In the genomic region with DNA sequence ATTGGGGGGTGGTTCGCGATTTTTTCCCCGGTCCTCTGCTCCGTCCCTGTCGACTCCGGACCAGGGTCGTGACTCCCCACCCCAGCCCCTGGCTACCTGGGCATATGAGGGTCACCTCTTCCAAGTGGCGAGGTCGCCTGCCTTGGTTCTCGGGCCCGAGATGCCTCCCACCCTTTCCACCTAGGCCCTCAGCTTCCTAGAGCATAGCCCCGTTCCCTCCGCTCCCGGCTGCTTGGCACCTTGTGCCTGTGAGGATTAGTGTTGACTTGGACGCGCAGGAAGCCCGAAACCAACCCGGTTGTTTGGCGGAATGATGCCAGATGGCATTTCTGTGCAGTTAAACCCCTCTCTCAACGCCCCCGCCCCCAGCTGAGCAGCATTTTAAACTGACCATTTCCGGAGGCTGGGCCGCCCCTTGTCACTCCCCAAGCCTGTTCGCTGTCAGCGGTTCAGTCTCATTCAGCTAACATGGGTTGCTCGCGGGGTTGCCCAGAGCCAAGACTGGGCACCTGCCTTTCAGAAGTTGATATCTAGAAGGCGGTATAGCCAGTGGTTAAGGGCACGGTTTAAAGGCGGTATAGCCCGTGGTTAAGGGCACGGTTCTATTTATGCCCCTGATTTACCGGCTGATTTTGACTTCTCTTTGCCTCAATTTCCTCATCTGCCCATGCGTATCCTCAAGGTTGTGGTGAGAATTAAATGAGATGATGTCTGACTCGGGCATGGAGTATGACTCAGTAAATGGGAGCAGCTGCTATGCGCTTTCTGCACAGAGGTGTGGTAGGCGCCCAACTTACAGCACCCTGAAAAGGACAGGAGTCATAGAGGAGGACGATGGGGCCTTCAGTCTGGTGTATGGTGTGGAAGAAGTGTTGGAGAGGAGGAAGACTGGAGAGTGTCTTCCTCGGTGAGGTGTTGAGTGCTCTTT, we compare ENCODE assay signal across 7 cellular contexts. TPM values are rescaled to one million over a fixed set of nuclear protein-coding genes. Genes with fewer than 3 reads are reported as not detected.
A peak's percentile ranks its signal among the peaks of the same experiment; 100 is the strongest.
DNase-seq lines count a peak whose midpoint lies in the region; ATAC-seq and TF ChIP-seq lines count a peak whose summit lies in the region.

No MANE protein-coding gene starts in this region.

- no peaks in the 10 kb centered on the region for H3K27me3 ChIP-seq in neuron (ENCODE audit: insufficient read depth, low read length)

- TF ChIP-seq CTCF in activated CD8-positive, alpha-beta T cell treated with anti-CD3 and anti-CD28 coated beads for 36 hours (IDR thresholded peaks at IDR 0.05) = no peak
- no peak for TF ChIP-seq CTCF in foreskin fibroblast (IDR thresholded peaks at IDR 0.05; ENCODE audit: low read depth, low read length)

- H3K36me3 ChIP-seq in KOPT-K1 (ENCODE audit: insufficient read depth, low read length) = peaks cover 39% of the 10 kb centered on the region
- H3K36me3 ChIP-seq in neuron (ENCODE audit: insufficient read depth, low read length) = peaks cover 17% of the 10 kb centered on the region

- peak; percentile 27 for ATAC-seq in GM21529 (IDR thresholded peaks at IDR 0.05; ENCODE audit: unreplicated experiment)
- ATAC-seq in activated CD8-positive, alpha-beta T cell treated with anti-CD3 and anti-CD28 coated beads for 36 hours = peak; percentile 11

- H2AFZ ChIP-seq in neuron (ENCODE audit: low read depth, low read length) = peak overlapping the region; percentile 94

- no peaks in the 10 kb centered on the region for H3K27me3 Mint-ChIP-seq in activated CD8-positive, alpha-beta T cell treated with anti-CD3 and anti-CD28 coated beads for 36 hours

- H3K4me1 ChIP-seq in neuron (ENCODE audit: insufficient read depth, low read length) = peaks cover 17% of the 10 kb centered on the region

- peaks cover 37% of the 10 kb centered on the region for H3K36me3 Mint-ChIP-seq in activated CD8-positive, alpha-beta T cell treated with anti-CD3 and anti-CD28 coated beads for 36 hours (ENCODE audit: low read depth)

- CTCF ChIA-PET in activated CD8-positive, alpha-beta T cell treated with anti-CD3 and anti-CD28 coated beads for 36 hours (lab: Charles Lee) = interaction anchor here (1.0 to 2.2 kb wide), 4 partner anchors 17 to 234 kb away, joined by 3 to 14 read pairs (median 6); no protein-coding TSS in a partner anchor

- no peaks in the 10 kb centered on the region for H3K9me3 ChIP-seq in KOPT-K1 (ENCODE audit: insufficient read depth, low read length, poor library complexity, severe bottlenecking)
- H3K9me3 ChIP-seq in neuron (ENCODE audit: low read length) = no peaks in the 10 kb centered on the region

- H3K9me3 Mint-ChIP-seq in activated CD8-positive, alpha-beta T cell treated with anti-CD3 and anti-CD28 coated beads for 36 hours = no peaks in the 10 kb centered on the region

- peak overlapping the region; percentile 95 for H3K27ac ChIP-seq in KOPT-K1 (ENCODE audit: low read depth, low read length, poor library complexity, severe bottlenecking)

- H3K4me3 Mint-ChIP-seq in activated CD8-positive, alpha-beta T cell treated with anti-CD3 and anti-CD28 coated beads for 36 hours = peak overlapping the region; percentile 88

- POLR2A ChIA-PET in activated CD8-positive, alpha-beta T cell treated with anti-CD3 and anti-CD28 coated beads for 36 hours (lab: Charles Lee) = interaction anchor here (0.9 to 2.1 kb wide), 6 partner anchors 10 to 28 kb away, joined by 3 to 5 read pairs (median 3); no protein-coding TSS in a partner anchor

- peak overlapping the region; percentile 88 to 98 for H3K4me3 ChIP-seq in foreskin fibroblast (ENCODE audit: low read depth in 1 of 2, low read length in 2 of 2)
- peak overlapping the region; percentile 94 for H3K4me3 ChIP-seq in neuron (ENCODE audit: low read length)

- intact Hi-C loops in activated CD8-positive, alpha-beta T cell treated with anti-CD3 and anti-CD28 coated beads for 36 hours (cut with micrococcal nuclease) = no loop called here

- H3K27ac Mint-ChIP-seq in activated CD8-positive, alpha-beta T cell treated with anti-CD3 and anti-CD28 coated beads for 36 hours = peak overlapping the region; percentile 91

- DNase-seq in GM03348 (ENCODE audit: low spot score) (peak; percentile 61), foreskin fibroblast (peak in 1 of 2 donors; percentile 65), NCI-H1930 (lab: John Stamatoyannopoulos, UW) (no peak)
- DNase-seq in activated CD8-positive, alpha-beta T cell treated with anti-CD3 and anti-CD28 coated beads for 36 hours = peak; percentile 70

- H3K4me1 Mint-ChIP-seq in activated CD8-positive, alpha-beta T cell treated with anti-CD3 and anti-CD28 coated beads for 36 hours (ENCODE audit: low read depth) = peaks cover 31% of the 10 kb centered on the region

RNA-seq across cellular contexts. Expression of a gene that starts 0.6 kb away (rescaled TPM):
- total RNA-seq in activated CD8-positive, alpha-beta T cell treated with anti-CD3 and anti-CD28 coated beads for 36 hours = 100 to 1,000 TPM; 126 to 130 TPM

Comparison
In these comparisons a context has a peak if more than half of its experiments do, and no peak if none do; other contexts are left out.
1. DNase-seq: peak in GM03348 (single experiment) and activated CD8-positive, alpha-beta T cell treated with anti-CD3 and anti-CD28 coated beads for 36 hours (single experiment); none in NCI-H1930 (0 of 2).